8 cellular contexts compared by ENCODE assay signal in genomic region chr17:28953444-28954118, GRCh38. TPM values are rescaled to one million over a fixed set of nuclear protein-coding genes. Genes with fewer than 3 reads are reported as not detected.
DNase-seq lines count a peak whose midpoint lies in the region; ATAC-seq and TF ChIP-seq lines count a peak whose summit lies in the region.

No MANE protein-coding gene starts in this region.

- ATAC-seq in T-helper 17 cell (no peak), GM18861 (IDR thresholded peaks at IDR 0.05; ENCODE audit: unreplicated experiment) (no peak)

- TF ChIP-seq CTCF in Caco-2 (IDR thresholded peaks at IDR 0.05; ENCODE audit: insufficient read depth in 1 of 2, low read depth in 1 of 2, low read length in 1 of 2, severe bottlenecking in 1 of 2, unreplicated experiment in 1 of 2): peak; percentile 76 to 86
- peak; percentile 73 to 79 (median 76) for TF ChIP-seq CTCF in breast epithelium (IDR thresholded peaks at IDR 0.05)

- H3K27me3 ChIP-seq in Caco-2 (replicated peaks; ENCODE audit: control insufficient read depth, insufficient read depth, low read length) (no peaks in the 10 kb centered on the region), breast epithelium (no peaks in the 10 kb centered on the region), stomach smooth muscle (ENCODE audit: control insufficient read depth in 1 of 2, insufficient read depth in 2 of 2, low read length in 2 of 2) (no peaks in the 10 kb centered on the region)

- CTCF ChIA-PET in Caco-2 (lab: Charles Lee): interaction anchor here (0.6 to 1.6 kb wide), 14 partner anchors 8 to 280 kb away, joined by 3 to 12 read pairs (median 4); partner anchors contain the start of genes MYO18A and TLCD1

- peak; percentile 62 for DNase-seq in Caco-2
- peak; percentile 40 for DNase-seq in HCEC 1CT
- DNase-seq in T-helper 17 cell: peak in 1 of 3 donors; percentile 38
- no peak for DNase-seq in breast epithelium (ENCODE audit: low spot score in 2 of 2)
- DNase-seq in lung microvascular endothelial cell (ENCODE audit: low read depth in 2 of 2): peak; percentile 57 to 63
- no peak for DNase-seq in MV-4-11 (lab: John Stamatoyannopoulos, UW)

- H3K9me3 ChIP-seq in Caco-2: no peaks in the 10 kb centered on the region
- no peaks in the 10 kb centered on the region for H3K9me3 ChIP-seq in T-helper 17 cell (ENCODE audit: control insufficient read depth, low read length, poor library complexity, severe bottlenecking)
- no peaks in the 10 kb centered on the region for H3K9me3 ChIP-seq in breast epithelium
- H3K9me3 ChIP-seq in stomach smooth muscle (ENCODE audit: control insufficient read depth in 2 of 2, low read length in 2 of 2): no peaks in the 10 kb centered on the region

- H3K36me3 Mint-ChIP-seq in Caco-2 (ENCODE audit: insufficient read depth, unreplicated experiment): peaks cover 13% of the 10 kb centered on the region
- peaks cover 2% of the 10 kb centered on the region for H3K36me3 Mint-ChIP-seq in T-helper 17 cell (ENCODE audit: low read depth)

- TF ChIP-seq POLR2A in breast epithelium (IDR thresholded peaks at IDR 0.05): no peak

- H3K27me3 Mint-ChIP-seq in Caco-2 (ENCODE audit: insufficient read depth, unreplicated experiment) (no peaks in the 10 kb centered on the region), T-helper 17 cell (no peaks in the 10 kb centered on the region)

- H3K9ac ChIP-seq in stomach smooth muscle (ENCODE audit: low read length in 2 of 2): no peak overlapping the region

- H3K4me1 Mint-ChIP-seq in Caco-2 (ENCODE audit: low read depth, unreplicated experiment): no peaks in the 10 kb centered on the region
- H3K4me1 Mint-ChIP-seq in T-helper 17 cell: peaks cover 7% of the 10 kb centered on the region

- H3K4me1 ChIP-seq in Caco-2 (0 out of 2 replicates have a peak, but pooled peaks cover 4% of the 10 kb centered on the region), breast epithelium (no peaks in the 10 kb centered on the region), stomach smooth muscle (ENCODE audit: control insufficient read depth, insufficient read depth, low read length) (peaks cover 23% of the 10 kb centered on the region)

- POLR2A ChIA-PET in Caco-2 (lab: Charles Lee): no interaction called here

- H3K27ac ChIP-seq in breast epithelium (peak overlapping the region in 1 of 2 donors; percentile 98), stomach smooth muscle (ENCODE audit: low read length) (peak overlapping the region; percentile 100)

- no peaks in the 10 kb centered on the region for H3K9me3 Mint-ChIP-seq in Caco-2 (ENCODE audit: unreplicated experiment)

- no TSS peak for BruUV-seq in Caco-2 (replicated peaks; lab: Mats Ljungman, UMichigan)

- H3K27ac Mint-ChIP-seq in Caco-2 (ENCODE audit: unreplicated experiment) (no peak overlapping the region), T-helper 17 cell (no peak overlapping the region)

- H3K4me3 Mint-ChIP-seq in Caco-2 (ENCODE audit: unreplicated experiment) (no peak overlapping the region), T-helper 17 cell (peak overlapping the region; percentile 19)

- H3K36me3 ChIP-seq in Caco-2 (ENCODE audit: control insufficient read depth, insufficient read depth, low read length) (no peaks in the 10 kb centered on the region), breast epithelium (no peaks in the 10 kb centered on the region), stomach smooth muscle (ENCODE audit: control insufficient read depth in 2 of 2, insufficient read depth in 2 of 2, low read length in 2 of 2) (peaks cover 0 to 2% of the 10 kb centered on the region in 2 donors)

- H3K4me3 ChIP-seq in Caco-2 (ENCODE audit: low read depth, low read length): no peak overlapping the region
- no peak overlapping the region for H3K4me3 ChIP-seq in breast epithelium
- no peak overlapping the region for H3K4me3 ChIP-seq in stomach smooth muscle (ENCODE audit: low read length in 2 of 2)

- intact Hi-C loops in Caco-2 (cut with micrococcal nuclease; ENCODE audit: unreplicated experiment) (loop anchor here (5.0 kb wide), 2 partner anchors 204 to 211 kb away; partner anchors contain the start of gene TRAF4), breast epithelium (cut with DNase I; ENCODE audit: low total_unique reads) (no loop called here)

RNA-seq across cellular contexts. Expression of gene PHF12, which starts 2.3 kb away (rescaled TPM):
- total RNA-seq in Caco-2 (2022) (49.9 and 56.5 TPM in 2 replicates), T-helper 17 cell (100 to 1,000 TPM; 164 to 174 TPM), breast epithelium (10 to 100 TPM; 32.2 to 42.9 (median 40.3) TPM), lung microvascular endothelial cell (4.1 and 6.5 TPM in 2 replicates)

RNA-seq across cellular contexts. Expression of gene DHRS13, which starts 50.7 kb away (rescaled TPM):
- 32.8 and 38.0 TPM in 2 replicates for total RNA-seq in Caco-2 (2022)
- total RNA-seq in T-helper 17 cell: 10 to 100 TPM; 21.0 TPM
- total RNA-seq in breast epithelium: 10 to 100 TPM in 2 of 3 donors, 1 to 10 TPM in 1; 3.2 to 20.6 (median 14.2) TPM
- total RNA-seq in lung microvascular endothelial cell: 6.3 and 14.5 TPM in 2 replicates

RNA-seq across cellular contexts. Expression of gene SEZ6, which starts 52.3 kb away (rescaled TPM):
- total RNA-seq in Caco-2 (2022): not detected in 2 replicates
- total RNA-seq in T-helper 17 cell: under 1 TPM; 0.35 to 0.47 TPM
- total RNA-seq in breast epithelium: not detected
- under 0.01 TPM in 1 of 2 replicates, not detected in the other for total RNA-seq in lung microvascular endothelial cell

RNA-seq across cellular contexts. Expression of gene FLOT2, which starts 56.0 kb away (rescaled TPM):
- total RNA-seq in Caco-2 (2022): 182 and 189 TPM in 2 replicates
- 100 to 1,000 TPM; 132 to 147 TPM for total RNA-seq in T-helper 17 cell
- total RNA-seq in breast epithelium: 10 to 100 TPM; 49.8 to 78.3 (median 56.9) TPM
- 73.2 and 93.7 TPM in 2 replicates for total RNA-seq in lung microvascular endothelial cell

Comparison
In these comparisons a context has a peak if more than half of its experiments do, and no peak if none do; other contexts are left out.
1. DNase-seq: peak in Caco-2 (2 of 2), HCEC 1CT (single experiment) and lung microvascular endothelial cell (2 of 2); none in breast epithelium (0 of 2) and MV-4-11 (single experiment).